In the genomic region with DNA sequence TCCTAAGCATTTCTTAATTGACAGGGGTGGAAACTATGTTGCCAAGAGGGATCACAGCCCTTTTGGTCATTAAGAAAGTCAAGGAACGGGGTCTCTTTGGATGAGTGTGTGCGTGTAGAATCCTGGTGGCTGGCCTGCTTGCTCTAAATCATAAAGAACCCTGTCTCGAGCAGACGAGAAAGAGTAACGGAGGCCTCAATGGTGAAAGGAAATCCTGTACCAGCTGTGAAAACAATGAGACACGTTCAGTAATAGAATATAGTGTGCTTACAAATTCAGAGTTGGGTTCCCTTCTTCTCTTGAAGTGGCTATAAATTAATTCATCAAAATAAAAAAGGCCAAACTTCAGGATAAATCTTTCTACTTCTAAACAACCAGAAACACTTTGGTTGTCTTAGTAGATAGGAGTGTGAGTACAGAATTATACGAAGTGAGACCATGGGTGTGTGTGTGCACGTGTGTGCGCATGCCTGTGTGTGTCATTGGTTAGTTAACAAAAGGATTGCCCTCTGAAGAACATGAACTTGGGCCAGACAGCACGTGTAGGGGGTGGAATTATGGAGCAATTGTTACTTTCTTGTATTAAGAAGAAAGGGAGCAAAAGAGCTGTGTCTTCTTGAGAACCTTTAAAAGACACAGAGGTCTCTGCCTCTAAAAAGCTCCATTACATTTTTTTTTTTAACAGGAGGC, we compare ENCODE assay signal across 25 cellular contexts. TPM values are rescaled to one million over a fixed set of nuclear protein-coding genes. Genes with fewer than 3 reads are reported as not detected.
DNase-seq lines count a peak whose midpoint lies in the region; ATAC-seq and TF ChIP-seq lines count a peak whose summit lies in the region.
"Had no signal": no experiment of that assay in that cellular context is flagged by ENCODE, and none has a peak within 500 bp of the region (broad histone marks: within the 10 kb centered on the region; RNA-seq: fewer than 3 reads in every experiment).

No MANE protein-coding gene starts in this region.

- no peaks in the 10 kb centered on the region for H4K20me1 ChIP-seq in GM23248 (ENCODE audit: insufficient read depth)
- H4K20me1 ChIP-seq: BLaER1 had no signal

- no peak overlapping the region for H3K4me3 Mint-ChIP-seq in osteocyte (ENCODE audit: unreplicated experiment)
- H3K4me3 Mint-ChIP-seq: activated CD4-positive, alpha-beta memory T cell treated with anti-CD3 and anti-CD28 coated beads for 36 hours; activated T-helper 17 cell treated with anti-CD3 and anti-CD28 coated beads, Interleukin-2, amount 50 U/mL, for 72 hours; naive B cell had no signal

- no peak overlapping the region for H3K9ac ChIP-seq in GM23248
- H3K9ac ChIP-seq: BLaER1, KMS-11 had no signal

- no peak for ATAC-seq in activated naive CD4-positive, alpha-beta T cell treated with anti-CD3 and anti-CD28 coated beads, Interleukin-2, amount 50 U/mL, for 72 hours
- ATAC-seq: activated T-helper 17 cell treated with anti-CD3 and anti-CD28 coated beads, Interleukin-2, amount 50 U/mL, for 72 hours; HCT116; left lung had no signal

- H3K9me3 ChIP-seq in GM23248 (ENCODE audit: low read depth), result no peaks in the 10 kb centered on the region
- H3K9me3 ChIP-seq: BLaER1, left lung, stomach, tibial nerve had no signal

- H3K4me1 ChIP-seq in GM23248 (ENCODE audit: insufficient read depth), result peaks cover under 1% of the 10 kb centered on the region; the same call in 1 of the 2 replicates
- H3K4me1 ChIP-seq: BLaER1, left lung had no signal

- in situ Hi-C loops in GM23248 (cut with MboI) (no loop called here), ACHN (cut with HindIII; ENCODE audit: low pct_ligation_motif_present, low pct_unique_long_range_greater_than_20kb, low sequenced_read_pairs) (no loop called here)

- peaks cover 27% of the 10 kb centered on the region for H3K4me1 Mint-ChIP-seq in osteocyte (ENCODE audit: unreplicated experiment)
- H3K4me1 Mint-ChIP-seq: activated T-helper 17 cell treated with anti-CD3 and anti-CD28 coated beads, Interleukin-2, amount 50 U/mL, for 72 hours had no signal

- H3F3A ChIP-seq in GM23248 (ENCODE audit: insufficient read depth), result no peaks in the 10 kb centered on the region

- no peak overlapping the region for H3K4me3 ChIP-seq in epithelial cell of esophagus (ENCODE audit: low read length)
- H3K4me3 ChIP-seq in GM23248, result no peak overlapping the region
- H3K4me3 ChIP-seq: BLaER1, coronary artery, left lung, smooth muscle cell, stomach, tibial nerve had no signal

- no peaks in the 10 kb centered on the region for H3K9me3 Mint-ChIP-seq in osteocyte (ENCODE audit: unreplicated experiment)
- no peaks in the 10 kb centered on the region for H3K9me3 Mint-ChIP-seq in activated naive CD4-positive, alpha-beta T cell treated with anti-CD3 and anti-CD28 coated beads, Interleukin-2, amount 50 U/mL, for 72 hours
- H3K9me3 Mint-ChIP-seq: activated CD4-positive, alpha-beta memory T cell treated with anti-CD3 and anti-CD28 coated beads for 36 hours; activated T-helper 17 cell treated with anti-CD3 and anti-CD28 coated beads, Interleukin-2, amount 50 U/mL, for 72 hours; naive B cell had no signal

- H3K9me2 ChIP-seq in GM23248 (ENCODE audit: insufficient read depth), result no peaks in the 10 kb centered on the region

- H3K27ac ChIP-seq in GM23248, result no peak overlapping the region
- H3K27ac ChIP-seq: BLaER1, coronary artery, KMS-11, left lung, stomach, tibial nerve had no signal

- H3K36me3 Mint-ChIP-seq in osteocyte (ENCODE audit: unreplicated experiment), result peaks cover 3% of the 10 kb centered on the region
- peaks cover 0 to 4% of the 10 kb centered on the region in 2 donors for H3K36me3 Mint-ChIP-seq in activated naive CD4-positive, alpha-beta T cell treated with anti-CD3 and anti-CD28 coated beads, Interleukin-2, amount 50 U/mL, for 72 hours

- peak overlapping the region; percentile 86 for H3K27ac Mint-ChIP-seq in osteocyte (ENCODE audit: unreplicated experiment)
- no peak overlapping the region for H3K27ac Mint-ChIP-seq in activated naive CD4-positive, alpha-beta T cell treated with anti-CD3 and anti-CD28 coated beads, Interleukin-2, amount 50 U/mL, for 72 hours
- H3K27ac Mint-ChIP-seq: activated CD4-positive, alpha-beta memory T cell treated with anti-CD3 and anti-CD28 coated beads for 36 hours; activated T-helper 17 cell treated with anti-CD3 and anti-CD28 coated beads, Interleukin-2, amount 50 U/mL, for 72 hours; naive B cell had no signal

- no peak overlapping the region for H2AFZ ChIP-seq in GM23248

- DNase-seq in GDM1 (lab: John Stamatoyannopoulos, UW) (peak; percentile 10), SHP77 (lab: John Stamatoyannopoulos, UW) (peak; percentile 84 to 87), epithelial cell of esophagus (ENCODE audit: low read depth) (peak; percentile 31), osteocyte (ENCODE audit: extremely low spot score, unreplicated experiment) (no peak), GM23248 (no peak), ACHN (no peak)
- no peak for DNase-seq in activated naive CD4-positive, alpha-beta T cell treated with anti-CD3 and anti-CD28 coated beads, Interleukin-2, amount 50 U/mL, for 72 hours (ENCODE audit: low spot score in 2 of 2)
- DNase-seq: activated CD4-positive, alpha-beta memory T cell treated with anti-CD3 and anti-CD28 coated beads for 36 hours; activated naive CD4-positive, alpha-beta T cell treated with anti-CD3 and anti-CD28 coated beads, Interleukin-2, amount 50 U/mL, for 16 hours; DND-41; hypothalamus; left lung; naive B cell; NCI-H146; NCI-H2171; NCI-H526; stimulated activated CD4-positive, alpha-beta T cell treated with anti-CD3 and anti-CD28 coated beads, Interleukin-2, amount 100 ng/mL, for 24 hours; stomach had no signal

- no peak for TF ChIP-seq CTCF in epithelial cell of esophagus (IDR thresholded peaks at IDR 0.05; ENCODE audit: insufficient read depth, low read depth, low read length, missing control alignments)
- no peak for TF ChIP-seq CTCF in osteocyte (IDR thresholded peaks at IDR 0.05)

- no peaks in the 10 kb centered on the region for H3K27me3 Mint-ChIP-seq in osteocyte (ENCODE audit: unreplicated experiment)
- H3K27me3 Mint-ChIP-seq: activated CD4-positive, alpha-beta memory T cell treated with anti-CD3 and anti-CD28 coated beads for 36 hours; activated T-helper 17 cell treated with anti-CD3 and anti-CD28 coated beads, Interleukin-2, amount 50 U/mL, for 72 hours; naive B cell had no signal

- no peaks in the 10 kb centered on the region for H3K27me3 ChIP-seq in GM23248 (replicated peaks; ENCODE audit: insufficient read depth)
- H3K27me3 ChIP-seq: BLaER1, left lung, stomach, tibial nerve had no signal

- no peaks in the 10 kb centered on the region for H3K36me3 ChIP-seq in GM23248 (ENCODE audit: low read depth)
- H3K36me3 ChIP-seq: BLaER1, left lung, stomach had no signal

- 69 to 76% methylated on average over 10 of the region's 10 CpGs for WGBS in GM23248 (ENCODE audit: low coverage in 1 of 2, low lambda C conversion rate in 2 of 2, missing lambda C conversion rate in 2 of 2), 2 experiments

- no peak overlapping the region for H3K4me2 ChIP-seq in GM23248 (ENCODE audit: unreplicated experiment)
- H3K4me2 ChIP-seq: BLaER1, KMS-11, smooth muscle cell had no signal

- no peaks in the 10 kb centered on the region for H3K79me2 ChIP-seq in GM23248 (ENCODE audit: insufficient read depth)

RNA-seq across cellular contexts. Expression of gene WWOX, which starts 48.5 kb away (rescaled TPM):
- 28.2 and 29.7 TPM in 2 replicates for total RNA-seq in osteocyte
- 6.6 and 20.7 TPM in 2 replicates for total RNA-seq in GM23248 (2014; rRNA removed; shearing (Covaris generic))
- polyA plus RNA-seq in GM23248 (2016; fragmentation: Nextera tagmentation; extraction: Ambion mirVana), result 3.8 and 4.5 TPM in 2 replicates
- total RNA-seq in activated naive CD4-positive, alpha-beta T cell treated with anti-CD3 and anti-CD28 coated beads, Interleukin-2, amount 50 U/mL, for 72 hours, result 10 to 100 TPM; 12.6 to 17.2 TPM

Comparison
In these comparisons a context has a peak if more than half of its experiments do, and no peak if none do; other contexts are left out.
1. DNase-seq: peak in GDM1 (single experiment), SHP77 (2 of 2) and epithelial cell of esophagus (single experiment); none in osteocyte (single experiment), GM23248 (single experiment), activated naive CD4-positive, alpha-beta T cell treated with anti-CD3 and anti-CD28 coated beads, Interleukin-2, amount 50 U/mL, for 72 hours (0 of 2) and ACHN (single experiment).